Comparison of ENCODE assay signal across 1 cellular context in genomic region chr16:71230122-71230845, GRCh38.
TF ChIP-seq lines count a peak whose summit lies in the region.

Gene HYDIN (minus strand): TSS chr16:71230722. CDS start chr16:71186895, 43,827 bp downstream.

TF ChIP-seq in K562, 482 proteins besides CTCF, POLR2A, EP300 and RAD21 (continued from another document):
- TF ChIP-seq, protein P1, sequence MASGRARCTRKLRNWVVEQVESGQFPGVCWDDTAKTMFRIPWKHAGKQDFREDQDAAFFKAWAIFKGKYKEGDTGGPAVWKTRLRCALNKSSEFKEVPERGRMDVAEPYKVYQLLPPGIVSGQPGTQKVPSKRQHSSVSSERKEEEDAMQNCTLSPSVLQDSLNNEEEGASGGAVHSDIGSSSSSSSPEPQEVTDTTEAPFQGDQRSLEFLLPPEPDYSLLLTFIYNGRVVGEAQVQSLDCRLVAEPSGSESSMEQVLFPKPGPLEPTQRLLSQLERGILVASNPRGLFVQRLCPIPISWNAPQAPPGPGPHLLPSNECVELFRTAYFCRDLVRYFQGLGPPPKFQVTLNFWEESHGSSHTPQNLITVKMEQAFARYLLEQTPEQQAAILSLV (tag; IDR thresholded peaks at IDR 0.05) = no peak
- TF ChIP-seq RB1 (IDR thresholded peaks at IDR 0.05; ENCODE audit: low read depth) (no peak), CSDE1 (IDR thresholded peaks at IDR 0.05) (peak in 1 of 2 experiments; percentile 54; a peak in 1 of 4 replicates), HCFC1 (IDR thresholded peaks at IDR 0.05; ENCODE audit: low read depth, low read length) (peak; percentile 41), MBD2 (IDR thresholded peaks at IDR 0.05; ENCODE audit: borderline replicate concordance, low read depth) (0 out of 2 replicates have a peak, but pooled peaks have one; percentile 34), RBM25 (IDR thresholded peaks at IDR 0.05; ENCODE audit: low read depth, low read length, severe bottlenecking) (peak; percentile 39)
